In genomic region chr17:68235336-68235791, GRCh38 we compare ENCODE assay signal across 1 cellular context.
A peak's percentile ranks its signal among the peaks of the same experiment; 100 is the strongest.
TF ChIP-seq lines count a peak whose summit lies in the region.

No MANE protein-coding gene starts in this region.

TF ChIP-seq in K562, 482 proteins besides CTCF, POLR2A, EP300 and RAD21:
- 0 out of 2 replicates have a peak, but pooled peaks have one; percentile 3 for TF ChIP-seq FOSL1 (tag; conservative IDR thresholded peaks at IDR 0.05)
